8 cellular contexts compared by ENCODE assay signal in genomic region chr7:68438811-68439210, GRCh38.
"Had no signal": no experiment of that assay in that cellular context is flagged by ENCODE, and none has a peak within 500 bp of the region (broad histone marks: within the 10 kb centered on the region; RNA-seq: fewer than 3 reads in every experiment).

No MANE protein-coding gene starts in this region.

- FAIRE-seq: G401.6, GM12878, GM12891, GM12892, GM18507, GM19239 had no signal

- DNase-seq: GDM1, GF-D8 had no signal

- H3K4me3 ChIP-seq: GM12878 had no signal

- ATAC-seq: GM12878 had no signal
